ENCODE assay signal across 1 cellular context in the genomic region with DNA sequence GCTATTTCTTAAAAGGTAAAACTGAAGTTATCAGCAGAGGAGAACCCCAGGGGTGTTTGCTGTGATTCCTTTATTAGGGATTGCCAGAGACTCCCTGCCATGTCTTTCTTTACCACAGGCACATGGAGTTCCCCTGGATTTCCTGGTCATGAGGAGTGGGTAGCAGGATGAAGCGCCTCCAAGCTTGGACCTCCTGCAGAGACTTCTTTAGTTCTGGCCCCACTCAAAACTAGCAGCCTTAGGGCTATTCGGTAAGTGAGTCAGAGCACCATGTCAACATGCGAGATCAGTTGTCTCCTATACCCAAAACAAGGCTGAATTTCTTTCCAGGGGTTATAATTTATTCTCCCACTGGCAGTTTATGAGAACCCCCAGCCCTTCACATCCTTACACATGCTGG.
A peak's percentile ranks its signal among the peaks of the same experiment; 100 is the strongest.
TF ChIP-seq lines count a peak whose summit lies in the region.

No MANE protein-coding gene starts in this region.

TF ChIP-seq in HEK293, 187 proteins besides CTCF, POLR2A, EP300 and RAD21 (continued from another document):
- TF ChIP-seq, protein P1, sequence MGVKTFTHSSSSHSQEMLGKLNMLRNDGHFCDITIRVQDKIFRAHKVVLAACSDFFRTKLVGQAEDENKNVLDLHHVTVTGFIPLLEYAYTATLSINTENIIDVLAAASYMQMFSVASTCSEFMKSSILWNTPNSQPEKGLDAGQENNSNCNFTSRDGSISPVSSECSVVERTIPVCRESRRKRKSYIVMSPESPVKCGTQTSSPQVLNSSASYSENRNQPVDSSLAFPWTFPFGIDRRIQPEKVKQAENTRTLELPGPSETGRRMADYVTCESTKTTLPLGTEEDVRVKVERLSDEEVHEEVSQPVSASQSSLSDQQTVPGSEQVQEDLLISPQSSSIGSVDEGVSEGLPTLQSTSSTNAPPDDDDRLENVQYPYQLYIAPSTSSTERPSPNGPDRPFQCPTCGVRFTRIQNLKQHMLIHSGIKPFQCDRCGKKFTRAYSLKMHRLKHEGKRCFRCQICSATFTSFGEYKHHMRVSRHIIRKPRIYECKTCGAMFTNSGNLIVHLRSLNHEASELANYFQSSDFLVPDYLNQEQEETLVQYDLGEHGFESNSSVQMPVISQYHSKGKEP (tag by site-specific recombination; IDR thresholded peaks at IDR 0.05) = no peak
- TF ChIP-seq GLIS1 (tag by site-specific recombination; IDR thresholded peaks at IDR 0.05) = peak; percentile 98
- no peak for TF ChIP-seq HOXD13 (CRISPR knock-in tag; IDR thresholded peaks at IDR 0.05; ENCODE audit: borderline replicate concordance)
- TF ChIP-seq, protein P2, sequence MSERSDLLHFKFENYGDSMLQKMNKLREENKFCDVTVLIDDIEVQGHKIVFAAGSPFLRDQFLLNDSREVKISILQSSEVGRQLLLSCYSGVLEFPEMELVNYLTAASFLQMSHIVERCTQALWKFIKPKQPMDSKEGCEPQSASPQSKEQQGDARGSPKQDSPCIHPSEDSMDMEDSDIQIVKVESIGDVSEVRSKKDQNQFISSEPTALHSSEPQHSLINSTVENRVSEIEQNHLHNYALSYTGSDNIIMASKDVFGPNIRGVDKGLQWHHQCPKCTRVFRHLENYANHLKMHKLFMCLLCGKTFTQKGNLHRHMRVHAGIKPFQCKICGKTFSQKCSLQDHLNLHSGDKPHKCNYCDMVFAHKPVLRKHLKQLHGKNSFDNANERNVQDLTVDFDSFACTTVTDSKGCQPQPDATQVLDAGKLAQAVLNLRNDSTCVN (tag by site-specific recombination; optimal IDR thresholded peaks at IDR 0.05) = no peak
- no peak for TF ChIP-seq ZNF529 (tag by site-specific recombination; IDR thresholded peaks at IDR 0.05; ENCODE audit: insufficient replicate concordance)
- TF ChIP-seq, protein P3, sequence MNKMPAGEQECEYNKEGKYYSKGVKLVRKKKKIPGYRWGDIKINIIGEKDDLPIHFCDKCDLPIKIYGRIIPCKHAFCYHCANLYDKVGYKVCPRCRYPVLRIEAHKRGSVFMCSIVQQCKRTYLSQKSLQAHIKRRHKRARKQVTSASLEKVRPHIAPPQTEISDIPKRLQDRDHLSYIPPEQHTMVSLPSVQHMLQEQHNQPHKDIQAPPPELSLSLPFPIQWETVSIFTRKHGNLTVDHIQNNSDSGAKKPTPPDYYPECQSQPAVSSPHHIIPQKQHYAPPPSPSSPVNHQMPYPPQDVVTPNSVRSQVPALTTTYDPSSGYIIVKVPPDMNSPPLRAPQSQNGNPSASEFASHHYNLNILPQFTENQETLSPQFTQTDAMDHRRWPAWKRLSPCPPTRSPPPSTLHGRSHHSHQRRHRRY (tag by site-specific recombination; IDR thresholded peaks at IDR 0.05) = no peak
- TF ChIP-seq ZBTB7A (tag by site-specific recombination; IDR thresholded peaks at IDR 0.05; ENCODE audit: low read depth) = no peak
